24 cellular contexts compared by ENCODE assay signal in the genomic region with DNA sequence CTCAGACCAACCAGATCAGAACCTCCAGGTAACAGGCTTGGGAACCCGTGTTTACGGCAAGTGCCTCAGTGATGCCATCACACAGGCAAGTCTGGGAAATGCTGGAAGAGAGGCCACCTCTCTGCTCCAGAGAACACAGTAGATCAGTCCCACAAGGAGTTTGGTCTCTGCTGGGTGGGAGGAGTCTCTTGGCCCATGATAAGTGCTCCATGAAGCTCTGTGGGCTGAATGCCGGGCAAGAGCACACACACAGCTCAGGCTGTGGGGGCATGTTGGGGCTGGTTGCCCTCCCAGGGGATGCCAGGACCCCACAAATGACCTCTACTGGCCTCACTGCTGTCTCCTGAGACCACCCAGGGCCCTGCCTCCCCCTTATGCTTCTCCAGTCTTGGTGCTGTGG.
"Had no signal": no experiment of that assay in that cellular context is flagged by ENCODE, and none has a peak within 500 bp of the region (broad histone marks: within the 10 kb centered on the region; RNA-seq: fewer than 3 reads in every experiment).

No MANE protein-coding gene starts in this region.

- H3K4me1 ChIP-seq: SJSA1 had no signal

- FAIRE-seq: HTR-8/SVneo, RCC 7860 had no signal

- H3K27me3 ChIP-seq: MG63, SJSA1 had no signal

- H3K27ac ChIP-seq: HL-60, SJSA1 had no signal

- H3K9me3 ChIP-seq: MG63, SJSA1 had no signal

- H3K36me3 ChIP-seq: MG63, SJSA1 had no signal

- DNase-seq: Karpas-422, KG1, MG63, NCI-H1092, NCI-H1105 treated with DMSO at 0.1 percent for 48 hours, NCI-H1417 treated with DMSO at 0.1 percent for 48 hours, NCI-H146, NCI-H1694 treated with DMSO at 0.1 percent for 48 hours, NCI-H1930, NCI-H2081, NCI-H2107, NCI-H2227 treated with DMSO at 0.1 percent for 48 hours, NCI-H446, NCI-H510A, NCI-H524 treated with DMSO at 0.1 percent for 48 hours, NCI-H69, NCI-H774, Right ventricle myocardium superior, RPMI8226, SIG-M5 had no signal

- H3K4me3 ChIP-seq: MG63, SJSA1 had no signal
